ENCODE assay signal across 23 cellular contexts in genomic region chr2:119190321-119190720, GRCh38. TPM values are rescaled to one million over a fixed set of nuclear protein-coding genes. Genes with fewer than 3 reads are reported as not detected.
"Had no signal": no experiment of that assay in that cellular context is flagged by ENCODE, and none has a peak within 500 bp of the region (broad histone marks: within the 10 kb centered on the region; RNA-seq: fewer than 3 reads in every experiment).

No MANE protein-coding gene starts in this region.

- H3K27ac ChIP-seq: epithelial cell of prostate, esophagus squamous epithelium, left ventricle myocardium inferior, lower lobe of right lung, neural progenitor cell, ovary, tibial artery, upper lobe of right lung, vagina had no signal

- ATAC-seq: left cardiac atrium; lower lobe of right lung; natural killer cell treated with Interleukin-12 subunit alpha and Interleukin-12 subunit beta and Interleukin-15 and Interleukin-18, amount 100 ng/mL, for 72 hours; right cardiac atrium; stimulated activated naive CD8-positive, alpha-beta T cell treated with anti-CD3 and anti-CD28 coated beads, Interleukin-15, Interleukin-2, amounts not matched to agents 100 U/mL and 50 U/mL, for 24 hours; upper lobe of right lung had no signal

- DNase-seq: effector memory CD4-positive, alpha-beta T cell; esophagus squamous epithelium; foreskin fibroblast; immature natural killer cell; left cardiac atrium; left ventricle myocardium inferior; lower lobe of right lung; nucleus accumbens; ovary; right cardiac atrium; small intestine; stimulated activated CD4-positive, alpha-beta T cell treated with anti-CD3 and anti-CD28 coated beads, Interleukin-2, amount 100 ng/mL, for 48 hours; stimulated activated naive CD8-positive, alpha-beta T cell treated with anti-CD3 and anti-CD28 coated beads, Interleukin-15, Interleukin-2, amounts not matched to agents 100 U/mL and 50 U/mL, for 24 hours; tibial artery; upper lobe of right lung had no signal

- H3K4me3 ChIP-seq: esophagus squamous epithelium, left ventricle myocardium inferior, lower lobe of right lung, neural progenitor cell, ovary, tibial artery, upper lobe of right lung, vagina had no signal

- H3K4me2 ChIP-seq: neural progenitor cell had no signal

- H3K4me3 Mint-ChIP-seq: immature natural killer cell; memory B cell; mesothelial cell of epicardium; natural killer cell treated with Interleukin-12 subunit alpha and Interleukin-12 subunit beta and Interleukin-15 and Interleukin-18, amount 100 ng/mL, for 72 hours; neural progenitor cell had no signal

- H3K4me1 ChIP-seq: esophagus squamous epithelium, left ventricle myocardium inferior, lower lobe of right lung, neural progenitor cell, tibial artery, upper lobe of right lung, vagina had no signal

- H2AFZ ChIP-seq: neural progenitor cell had no signal

- H3K9me3 Mint-ChIP-seq: immature natural killer cell; mesothelial cell of epicardium; natural killer cell treated with Interleukin-12 subunit alpha and Interleukin-12 subunit beta and Interleukin-15 and Interleukin-18, amount 100 ng/mL, for 72 hours had no signal

- H3K27ac Mint-ChIP-seq: immature natural killer cell; memory B cell; mesothelial cell of epicardium; natural killer cell treated with Interleukin-12 subunit alpha and Interleukin-12 subunit beta and Interleukin-15 and Interleukin-18, amount 100 ng/mL, for 72 hours; neural progenitor cell; progenitor cell of endocrine pancreas had no signal

- H3K36me3 ChIP-seq: esophagus squamous epithelium, left ventricle myocardium inferior, lower lobe of right lung, neural progenitor cell, ovary, tibial artery, upper lobe of right lung, vagina had no signal

- H3K27me3 ChIP-seq: ovary, upper lobe of right lung, vagina had no signal

- H3K36me3 Mint-ChIP-seq: immature natural killer cell; mesothelial cell of epicardium; natural killer cell treated with Interleukin-12 subunit alpha and Interleukin-12 subunit beta and Interleukin-15 and Interleukin-18, amount 100 ng/mL, for 72 hours; neural progenitor cell had no signal

- H3K9me3 ChIP-seq: esophagus squamous epithelium, left ventricle myocardium inferior, lower lobe of right lung, ovary, tibial artery, upper lobe of right lung, vagina had no signal

- H3K4me1 Mint-ChIP-seq: immature natural killer cell, mesothelial cell of epicardium, neural progenitor cell had no signal

RNA-seq across cellular contexts. Expression of gene C1QL2, which starts 31.8 kb away (rescaled TPM):
- total RNA-seq: esophagus squamous epithelium; left cardiac atrium; left ventricle myocardium inferior; lower lobe of right lung; mesothelial cell of epicardium; natural killer cell treated with Interleukin-12 subunit alpha and Interleukin-12 subunit beta and Interleukin-15 and Interleukin-18, amount 100 ng/mL, for 72 hours; right cardiac atrium; upper lobe of right lung; vagina had no signal
- polyA plus RNA-seq: immature natural killer cell, keratinocyte, ovary, right cardiac atrium, small intestine had no signal
